Comparison of ENCODE assay signal across 1 cellular context in genomic region chrX:155027509-155028066, GRCh38.
TF ChIP-seq lines count a peak whose summit lies in the region.

No MANE protein-coding gene starts in this region.

TF ChIP-seq in liver, 16 proteins besides CTCF, POLR2A, EP300 and RAD21 (continued from another document):
- TF ChIP-seq REST (IDR thresholded peaks at IDR 0.05) (no peak), JUND (IDR thresholded peaks at IDR 0.05) (no peak), HNF4G (IDR thresholded peaks at IDR 0.05) (no peak), FOXA1 (IDR thresholded peaks at IDR 0.05) (no peak), ATF3 (IDR thresholded peaks at IDR 0.05) (no peak), MAX (IDR thresholded peaks at IDR 0.05) (no peak), ZBTB33 (IDR thresholded peaks at IDR 0.05) (no peak), YY1 (IDR thresholded peaks at IDR 0.05) (peak; percentile 28), TAF1 (conservative IDR thresholded peaks at IDR 0.05) (peak; percentile 87)
